Comparison of ENCODE assay signal across 10 cellular contexts in genomic region chr5:27702339-27702820, GRCh38.
DNase-seq lines count a peak whose midpoint lies in the region; ATAC-seq and TF ChIP-seq lines count a peak whose summit lies in the region.
"Had no signal": no experiment of that assay in that cellular context is flagged by ENCODE, and none has a peak within 500 bp of the region (broad histone marks: within the 10 kb centered on the region; RNA-seq: fewer than 3 reads in every experiment).

No MANE protein-coding gene starts in this region.

- H3K27me3 Mint-ChIP-seq in GM23338 (ENCODE audit: insufficient read depth, low read depth, poor library complexity), result no peaks in the 10 kb centered on the region

- H3K27ac Mint-ChIP-seq in GM23338, result no peak overlapping the region

- DNase-seq in GM23338 (ENCODE audit: low spot score), result peak; percentile 54
- peak; percentile 2 for DNase-seq in NCI-H2107 (lab: John Stamatoyannopoulos, UW)
- DNase-seq in anterior cingulate cortex (lab: John Stamatoyannopoulos, UW), result no peak
- DNase-seq in head of caudate nucleus, result no peak
- DNase-seq in T-helper 1 cell, result no peak
- DNase-seq: activated CD4-positive, alpha-beta T cell treated with anti-CD3 and anti-CD28 coated beads, Interleukin-2, amount 50 U/mL, for 48 hours; DMS 273 treated with DMSO at 0.1 percent for 48 hours had no signal

- H3K4me1 ChIP-seq in GM23338 (ENCODE audit: insufficient read depth) (no peaks in the 10 kb centered on the region; the same call in 1 of the 2 replicates), mesodermal cell (ENCODE audit: control insufficient read depth, insufficient read depth, low read length, poor library complexity, severe bottlenecking) (peaks cover 18% of the 10 kb centered on the region)

- TF ChIP-seq CTCF in GM23338 (conservative IDR thresholded peaks at IDR 0.05; ENCODE audit: low read depth in 2 of 2), result no peak

- no peaks in the 10 kb centered on the region for H3K36me3 Mint-ChIP-seq in GM23338 (ENCODE audit: low read depth)

- H3K4me3 Mint-ChIP-seq in GM23338, result no peak overlapping the region

- H3K9me2 ChIP-seq in GM23338 (ENCODE audit: insufficient read depth), result no peaks in the 10 kb centered on the region

- H3K9me3 ChIP-seq in mesodermal cell (ENCODE audit: control insufficient read depth, low read length), result no peaks in the 10 kb centered on the region

- H3K27me3 ChIP-seq in GM23338 (ENCODE audit: insufficient read depth), result no peaks in the 10 kb centered on the region

- H3K4me3 ChIP-seq in GM23338 (no peak overlapping the region), mesodermal cell (ENCODE audit: extremely low read depth, insufficient read depth, low read length, poor library complexity, severe bottlenecking) (no peak overlapping the region)

- H3K9me3 Mint-ChIP-seq in GM23338, result no peaks in the 10 kb centered on the region

- H3K4me1 Mint-ChIP-seq in GM23338, result peaks cover 14% of the 10 kb centered on the region

- no peaks in the 10 kb centered on the region for H4K20me1 ChIP-seq in GM23338 (replicated peaks; ENCODE audit: insufficient read depth)

- peak overlapping the region; percentile 48; the same call in 1 of the 2 replicates for H3K4me2 ChIP-seq in GM23338

- H3K27ac ChIP-seq in GM23338 (ENCODE audit: low read depth) (no peak overlapping the region), angular gyrus (ENCODE audit: low read depth, low read length) (peak overlapping the region; percentile 32), mesodermal cell (ENCODE audit: low read depth, low read length, severe bottlenecking) (peak overlapping the region; percentile 70)

- H3K79me2 ChIP-seq in GM23338 (replicated peaks; ENCODE audit: insufficient read depth), result no peaks in the 10 kb centered on the region

- H2AFZ ChIP-seq in GM23338, result peak overlapping the region; percentile 11; the same call in 1 of the 2 replicates

- ATAC-seq in GM23338 (peak; percentile 93), HG02610 (IDR thresholded peaks at IDR 0.05; ENCODE audit: unreplicated experiment) (no peak)

- WGBS in mesodermal cell (ENCODE audit: insufficient coverage in 2 of 2), 2 experiments, result no CpG with 5 or more reads among the region's 4 CpGs

- H3F3A ChIP-seq in GM23338 (replicated peaks; ENCODE audit: low read depth), result no peaks in the 10 kb centered on the region

- H3K36me3 ChIP-seq in GM23338 (ENCODE audit: insufficient read depth) (no peaks in the 10 kb centered on the region), mesodermal cell (ENCODE audit: control insufficient read depth, insufficient read depth, low read length) (no peaks in the 10 kb centered on the region)

- intact Hi-C loops in head of caudate nucleus (cut with DNase I), result no loop called here

TF ChIP-seq in GM23338, 12 proteins besides CTCF, POLR2A, EP300 and RAD21:
- TF ChIP-seq NANOG (IDR thresholded peaks at IDR 0.05; ENCODE audit: borderline replicate concordance) (no peak), REST (IDR thresholded peaks at IDR 0.05; ENCODE audit: unreplicated experiment) (no peak)

Comparison
In these comparisons a context has a peak if more than half of its experiments do, and no peak if none do; other contexts are left out.
1. DNase-seq: peak in GM23338 (single experiment) and NCI-H2107 (single experiment); none in anterior cingulate cortex (0 of 58), head of caudate nucleus (0 of 42) and T-helper 1 cell (0 of 5).